In the genomic region with DNA sequence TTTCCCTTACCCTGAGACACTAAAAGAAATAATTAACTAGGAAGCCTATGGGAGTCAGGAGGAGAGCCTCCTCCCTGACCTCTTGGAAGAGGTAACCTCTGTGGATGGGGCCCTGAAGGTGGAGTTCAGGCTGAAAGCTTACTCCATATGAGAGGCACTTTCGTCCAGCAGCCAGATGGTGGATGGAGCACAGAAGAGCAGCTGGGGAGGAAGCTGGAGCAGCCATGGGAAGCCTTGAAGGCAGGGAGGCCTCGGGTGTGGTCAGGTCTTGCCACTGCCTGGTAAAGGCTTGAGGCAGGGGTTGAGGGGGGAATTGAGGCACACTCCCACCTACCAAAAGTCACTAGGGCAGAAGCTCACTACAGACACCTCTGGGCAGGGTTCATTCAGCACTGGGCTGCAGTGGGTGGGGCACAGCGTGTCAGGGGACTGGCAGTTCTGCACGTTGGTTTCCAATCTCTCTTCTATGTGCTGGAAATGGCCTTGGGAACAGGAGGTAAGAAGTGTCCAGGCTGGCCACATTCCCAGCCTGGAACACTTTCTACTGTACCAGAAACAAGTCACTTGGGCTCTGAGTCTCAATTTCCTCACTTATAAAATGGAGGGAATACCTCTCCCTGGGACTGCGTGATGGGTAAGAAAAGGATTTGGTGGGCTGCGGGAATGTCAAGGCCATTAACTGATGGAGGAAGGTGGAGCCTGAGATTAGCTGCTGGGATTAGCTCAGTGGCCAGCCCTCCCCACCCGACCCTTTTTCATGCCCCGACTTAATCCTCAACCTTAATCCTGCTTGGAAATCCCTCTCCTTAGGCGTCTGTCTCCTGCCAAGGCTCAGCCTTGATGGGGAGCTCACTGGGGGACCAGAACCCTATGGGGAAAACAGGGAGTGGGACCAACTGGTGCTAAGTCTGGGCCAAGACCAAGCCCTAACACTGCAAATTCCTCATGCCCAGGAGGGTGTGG, we compare ENCODE assay signal across 1 cellular context.
TF ChIP-seq lines count a peak whose summit lies in the region.

No MANE protein-coding gene starts in this region.

TF ChIP-seq in IMR-90, 13 proteins besides CTCF, POLR2A, EP300 and RAD21:
- TF ChIP-seq, protein P1, sequence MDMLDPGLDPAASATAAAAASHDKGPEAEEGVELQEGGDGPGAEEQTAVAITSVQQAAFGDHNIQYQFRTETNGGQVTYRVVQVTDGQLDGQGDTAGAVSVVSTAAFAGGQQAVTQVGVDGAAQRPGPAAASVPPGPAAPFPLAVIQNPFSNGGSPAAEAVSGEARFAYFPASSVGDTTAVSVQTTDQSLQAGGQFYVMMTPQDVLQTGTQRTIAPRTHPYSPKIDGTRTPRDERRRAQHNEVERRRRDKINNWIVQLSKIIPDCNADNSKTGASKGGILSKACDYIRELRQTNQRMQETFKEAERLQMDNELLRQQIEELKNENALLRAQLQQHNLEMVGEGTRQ (IDR thresholded peaks at IDR 0.05; ENCODE audit: low read depth, low read length) = no peak
- TF ChIP-seq CEBPB (IDR thresholded peaks at IDR 0.05; ENCODE audit: low read depth, low read length) (no peak), RFX5 (IDR thresholded peaks at IDR 0.05; ENCODE audit: low read depth, low read length) (no peak), MAZ (IDR thresholded peaks at IDR 0.05; ENCODE audit: borderline replicate concordance, low read depth, low read length) (no peak), MXI1 (IDR thresholded peaks at IDR 0.05; ENCODE audit: borderline replicate concordance, low read depth, low read length) (no peak), CHD1 (IDR thresholded peaks at IDR 0.05; ENCODE audit: low read depth, low read length) (no peak), NFE2L2 (IDR thresholded peaks at IDR 0.05; ENCODE audit: low read depth, low read length) (no peak), MAFK (IDR thresholded peaks at IDR 0.05; ENCODE audit: low read depth, low read length) (no peak)
